ENCODE assay signal across 10 cellular contexts in genomic region chr2:54360055-54360792, GRCh38.
DNase-seq lines count a peak whose midpoint lies in the region; ATAC-seq and TF ChIP-seq lines count a peak whose summit lies in the region.
"Had no signal": no experiment of that assay in that cellular context is flagged by ENCODE, and none has a peak within 500 bp of the region (broad histone marks: within the 10 kb centered on the region; RNA-seq: fewer than 3 reads in every experiment).

No MANE protein-coding gene starts in this region.

- no peaks in the 10 kb centered on the region for H3K36me3 ChIP-seq in right lobe of liver
- no peaks in the 10 kb centered on the region for H3K36me3 ChIP-seq in thoracic aorta

- H3K9me3 ChIP-seq in right lobe of liver (no peaks in the 10 kb centered on the region), thoracic aorta (no peaks in the 10 kb centered on the region)

- H3K27me3 ChIP-seq in right lobe of liver = no peaks in the 10 kb centered on the region
- no peaks in the 10 kb centered on the region for H3K27me3 ChIP-seq in thoracic aorta (replicated peaks; ENCODE audit: insufficient read depth)

- DNase-seq in NCI-H1092 treated with DMSO at 0.1 percent for 48 hours (lab: John Stamatoyannopoulos, UW) = peak; percentile 39
- DNase-seq in coronary artery (ENCODE audit: low spot score) = no peak
- DNase-seq in right lobe of liver = no peak
- DNase-seq in thoracic aorta (ENCODE audit: low spot score) = no peak
- no peak for DNase-seq in NCI-H524 treated with DMSO at 0.1 percent for 48 hours (lab: John Stamatoyannopoulos, UW)
- no peak for DNase-seq in DMS114 treated with DMSO at 0.1 percent for 48 hours (lab: John Stamatoyannopoulos, UW; ENCODE audit: unreplicated experiment)
- no peak for DNase-seq in NCI-H2029 (lab: John Stamatoyannopoulos, UW)
- DNase-seq: stimulated activated naive CD8-positive, alpha-beta T cell treated with anti-CD3 and anti-CD28 coated beads, Interleukin-15, amount 100 ng/mL, for 72 hours had no signal

- intact Hi-C loops in right lobe of liver (cut with DNase I) = no loop called here

- 12% methylated on average over 6 of the region's 8 CpGs for WGBS in right lobe of liver (ENCODE audit: insufficient coverage, low coverage, low lambda C conversion rate, missing lambda C conversion rate)

- no peak for TF ChIP-seq CTCF in coronary artery (IDR thresholded peaks at IDR 0.05)
- TF ChIP-seq CTCF in right lobe of liver (IDR thresholded peaks at IDR 0.05) = no peak
- TF ChIP-seq CTCF in thoracic aorta (IDR thresholded peaks at IDR 0.05) = no peak

- ATAC-seq in right lobe of liver = peak; percentile 82 to 97 (median 90)
- peak; percentile 92 for ATAC-seq in thoracic aorta (ENCODE audit: insufficient number of reproducible peaks, low FRiP score, low read depth)
- no peak for ATAC-seq in GM21390 (IDR thresholded peaks at IDR 0.05; ENCODE audit: unreplicated experiment)
- ATAC-seq: activated T-helper 17 cell treated with anti-CD3 and anti-CD28 coated beads, Interleukin-2, amount 50 U/mL, for 72 hours; stimulated activated naive CD8-positive, alpha-beta T cell treated with anti-CD3 and anti-CD28 coated beads, Interleukin-15, amount 100 ng/mL, for 72 hours had no signal

- no peaks in the 10 kb centered on the region for H3K4me1 ChIP-seq in right lobe of liver
- H3K4me1 ChIP-seq in thoracic aorta (ENCODE audit: control insufficient read depth in 1 of 2, low read depth in 2 of 2) = peaks cover 7 to 12% of the 10 kb centered on the region in 2 donors

- no peak for TF ChIP-seq POLR2A in right lobe of liver (IDR thresholded peaks at IDR 0.05)

- H3K27ac ChIP-seq in coronary artery = peak overlapping the region; percentile 39 to 70
- H3K27ac ChIP-seq in right lobe of liver = peak overlapping the region in 1 of 3 donors; percentile 7
- H3K27ac ChIP-seq in thoracic aorta = peak overlapping the region; percentile 24 to 54

- H3K4me3 ChIP-seq in coronary artery (peak overlapping the region; percentile 2), right lobe of liver (no peak overlapping the region), thoracic aorta (peak overlapping the region; percentile 46)

Comparison
In these comparisons a context has a peak if more than half of its experiments do, and no peak if none do; other contexts are left out.
1. H3K4me3 ChIP-seq: peak in coronary artery (single experiment) and thoracic aorta (single experiment); none in right lobe of liver (0 of 3).